ENCODE assay signal across 11 cellular contexts in the genomic region with DNA sequence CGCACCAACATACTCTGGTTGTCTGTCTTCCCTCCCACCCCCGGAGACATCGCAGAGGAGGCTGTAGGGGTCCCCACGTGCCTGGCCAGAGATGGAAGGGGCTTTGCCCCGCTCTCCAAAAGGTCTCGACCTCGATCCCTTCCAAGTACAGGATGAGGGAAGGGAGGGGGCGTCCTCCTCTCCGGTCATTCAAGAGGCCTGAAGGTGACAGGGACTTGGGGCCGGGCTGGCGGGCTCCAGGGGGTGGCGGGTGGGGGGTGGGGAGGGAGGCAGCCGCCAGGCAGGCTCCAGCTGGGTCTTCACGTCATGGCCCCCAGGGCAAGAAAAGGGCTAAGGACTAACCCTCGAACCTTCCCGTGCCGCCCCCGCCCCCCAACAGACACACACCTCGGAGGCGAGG. TPM values are rescaled to one million over a fixed set of nuclear protein-coding genes. Genes with fewer than 3 reads are reported as not detected.
DNase-seq lines count a peak whose midpoint lies in the region; TF ChIP-seq lines count a peak whose summit lies in the region.
"Had no signal": no experiment of that assay in that cellular context is flagged by ENCODE, and none has a peak within 500 bp of the region (broad histone marks: within the 10 kb centered on the region; RNA-seq: fewer than 3 reads in every experiment).

No MANE protein-coding gene starts in this region.

- H3K27me3 ChIP-seq in H9 (ENCODE audit: insufficient read depth, low read length) (peaks cover 86% of the 10 kb centered on the region), adrenal gland (no peaks in the 10 kb centered on the region), iPS-18a (ENCODE audit: control insufficient read depth, insufficient read depth, low read length) (peaks cover 99% of the 10 kb centered on the region), subcutaneous abdominal adipose tissue (ENCODE audit: control insufficient read depth in 5 of 5, insufficient read depth in 4 of 5, low read length in 5 of 5) (peaks cover 7 to 29% (median 10%) of the 10 kb centered on the region in 5 donors)
- H3K27me3 ChIP-seq in effector memory CD4-positive, alpha-beta T cell (replicated peaks; ENCODE audit: control insufficient read depth, insufficient read depth, low read length, poor library complexity, severe bottlenecking) = peaks cover 12% of the 10 kb centered on the region

- intact Hi-C loops in adrenal gland (cut with DNase I) = loop anchor here in 1 of 2 donors (5.0 kb wide), 1 partner anchor 963 kb away; no protein-coding TSS in a partner anchor

- H2BK15ac ChIP-seq in H9 (ENCODE audit: low read depth, low read length) = no peak overlapping the region

- H3K4me3 Mint-ChIP-seq in H9 = peak overlapping the region in 1 of 2 experiments; percentile 56; a peak in 2 of 5 replicates
- H3K4me3 Mint-ChIP-seq: T-helper 2 cell treated with Interferon-gamma antibody and Interleukin-4, amounts not matched to agents 5 μg/mL and 100 μg/mL, for 36 hours had no signal

- TF ChIP-seq CTCF in H9 (conservative IDR thresholded peaks at IDR 0.05) = no peak
- peak in 1 of 6 experiments; percentile 7 for TF ChIP-seq CTCF in adrenal gland (IDR thresholded peaks at IDR 0.05)
- TF ChIP-seq CTCF in GM10266 (IDR thresholded peaks at IDR 0.05; ENCODE audit: control insufficient read depth, insufficient read depth, low read depth, missing control alignments) = no peak

- H3K4me1 ChIP-seq in H9 (ENCODE audit: insufficient read depth, low read length) (0 out of 2 replicates have a peak, but pooled peaks cover 6% of the 10 kb centered on the region), adrenal gland (replicated peaks in 1 of 2) (peaks cover 33 to 42% of the 10 kb centered on the region in 2 donors), iPS-18a (ENCODE audit: control insufficient read depth, low read depth, low read length) (peaks cover 28% of the 10 kb centered on the region), subcutaneous abdominal adipose tissue (ENCODE audit: control insufficient read depth in 5 of 5, insufficient read depth in 5 of 5, low read length in 5 of 5) (peaks cover 0 to 61% (median 41%) of the 10 kb centered on the region in 5 donors)
- no peaks in the 10 kb centered on the region for H3K4me1 ChIP-seq in effector memory CD4-positive, alpha-beta T cell (ENCODE audit: control insufficient read depth, insufficient read depth, low read length, poor library complexity, severe bottlenecking)

- H2BK20ac ChIP-seq in H9 (ENCODE audit: low read depth, low read length, poor library complexity, severe bottlenecking) = no peak overlapping the region

- H4K5ac ChIP-seq in H9 (ENCODE audit: insufficient read length, low read depth, low read length) = no peak overlapping the region

- no peak overlapping the region for H2BK12ac ChIP-seq in H9 (ENCODE audit: insufficient read length, low read depth, low read length)

- no peak overlapping the region for H2AK5ac ChIP-seq in H9 (ENCODE audit: insufficient read length, low read length)

- no peak overlapping the region for H3K56ac ChIP-seq in H9 (ENCODE audit: insufficient read length, low read depth, low read length)

- H3K9ac ChIP-seq in H9 (ENCODE audit: extremely low read depth, insufficient read length, low read length) = no peak overlapping the region
- no peak overlapping the region for H3K9ac ChIP-seq in iPS-18a (ENCODE audit: low read length)
- no peak overlapping the region for H3K9ac ChIP-seq in subcutaneous abdominal adipose tissue (ENCODE audit: low read length in 5 of 5)

- no peak overlapping the region for H3T11ph ChIP-seq in H9 (ENCODE audit: low read length)

- DNase-seq in H9 = no peak
- peak in 5 of 7 donors; percentile 54 to 77 (median 73) for DNase-seq in adrenal gland
- no peak for DNase-seq in A172 (ENCODE audit: low spot score)
- DNase-seq in activated CD8-positive, alpha-beta memory T cell treated with anti-CD3 and anti-CD28 coated beads, Interleukin-2, amount 50 U/mL, for 4 hours = no peak
- no peak for DNase-seq in GM10266 (ENCODE audit: extremely low spot score)
- DNase-seq in effector memory CD4-positive, alpha-beta T cell = no peak
- DNase-seq: activated T-cell treated with anti-CD3 and anti-CD28 coated beads, Interleukin-2, amount 50 U/mL, for 1 hour had no signal

- no peak overlapping the region for H2BK120ac ChIP-seq in H9 (ENCODE audit: low read depth, low read length, poor library complexity, severe bottlenecking)

- no peak overlapping the region for H2BK5ac ChIP-seq in H9 (ENCODE audit: insufficient read length, low read length)

- no peaks in the 10 kb centered on the region for H3K9me3 ChIP-seq in H9 (ENCODE audit: control insufficient read depth, low read depth, low read length)
- no peaks in the 10 kb centered on the region for H3K9me3 ChIP-seq in adrenal gland (replicated peaks in 1 of 3)
- H3K9me3 ChIP-seq in iPS-18a (ENCODE audit: control insufficient read depth, low read depth, low read length) = no peaks in the 10 kb centered on the region
- no peaks in the 10 kb centered on the region for H3K9me3 ChIP-seq in subcutaneous abdominal adipose tissue (ENCODE audit: control insufficient read depth in 5 of 5, low read length in 5 of 5)
- H3K9me3 ChIP-seq in effector memory CD4-positive, alpha-beta T cell (ENCODE audit: control insufficient read depth, low read length) = no peaks in the 10 kb centered on the region

- no peak overlapping the region for H3K18ac ChIP-seq in H9 (ENCODE audit: insufficient read length, low read depth, low read length)

- H3K23me2 ChIP-seq in H9 (ENCODE audit: insufficient read length, low read depth, low read length, poor library complexity, severe bottlenecking) = peaks cover 22% of the 10 kb centered on the region

- H3K79me1 ChIP-seq in H9 (ENCODE audit: insufficient read depth, low read depth, low read length, poor library complexity, severe bottlenecking) = no peaks in the 10 kb centered on the region

- WGBS in H9 (ENCODE audit: extremely low coverage, insufficient read length, low lambda C conversion rate) = no CpG with 5 or more reads among the region's 20 CpGs
- WGBS in adrenal gland, 4 donors = 8 to 20% (median 14%) methylated on average over 8 to 20 of the region's 20 CpGs

- H3K9me3 Mint-ChIP-seq in H9 = peaks cover 0 to 7% of the 10 kb centered on the region in 2 experiments; a peak in 1 of 5 replicates
- H3K9me3 Mint-ChIP-seq: neural crest cell; T-helper 2 cell treated with Interferon-gamma antibody and Interleukin-4, amounts not matched to agents 5 μg/mL and 100 μg/mL, for 36 hours had no signal

- H3K27ac Mint-ChIP-seq in H9 = no peak overlapping the region
- H3K27ac Mint-ChIP-seq: T-helper 2 cell treated with Interferon-gamma antibody and Interleukin-4, amounts not matched to agents 5 μg/mL and 100 μg/mL, for 36 hours had no signal

- H3K36me3 ChIP-seq in adrenal gland (replicated peaks in 1 of 2) (peaks cover 0 to 30% of the 10 kb centered on the region in 2 donors), iPS-18a (ENCODE audit: control insufficient read depth, low read depth, low read length) (no peaks in the 10 kb centered on the region), subcutaneous abdominal adipose tissue (ENCODE audit: control insufficient read depth in 5 of 5, insufficient read depth in 5 of 5, low read length in 5 of 5) (peaks cover 2 to 24% (median 19%) of the 10 kb centered on the region in 5 donors)
- no peaks in the 10 kb centered on the region for H3K36me3 ChIP-seq in effector memory CD4-positive, alpha-beta T cell (ENCODE audit: control insufficient read depth, insufficient read depth, low read length)

- H2AFZ ChIP-seq in H9 (ENCODE audit: low read length) = no peak overlapping the region

- no peak overlapping the region for H4K8ac ChIP-seq in H9 (replicated peaks; ENCODE audit: insufficient read length, low read depth, low read length)

- no peaks in the 10 kb centered on the region; a peak in 1 of 7 replicates for H3K36me3 Mint-ChIP-seq in H9 (ENCODE audit: insufficient read depth in 1 of 3, low read depth in 3 of 3)

- H3K4me2 ChIP-seq in H9 (ENCODE audit: insufficient read depth, insufficient read length, low read length) = peak overlapping the region; percentile 56

- H4K20me1 ChIP-seq in H9 (ENCODE audit: control insufficient read depth, insufficient read depth, insufficient read length) = no peaks in the 10 kb centered on the region

- peak overlapping the region in 2 of 4 donors; percentile 39 to 74 for H3K4me3 ChIP-seq in adrenal gland
- H3K4me3 ChIP-seq in iPS-18a (ENCODE audit: low read length) = peak overlapping the region; percentile 16
- H3K4me3 ChIP-seq in subcutaneous abdominal adipose tissue (ENCODE audit: low read depth in 1 of 5, low read length in 5 of 5) = peak overlapping the region; percentile 26 to 66 (median 59)
- H3K4me3 ChIP-seq in effector memory CD4-positive, alpha-beta T cell (ENCODE audit: insufficient read depth, low read depth, low read length, poor library complexity, severe bottlenecking) = no peak overlapping the region

- no peak overlapping the region for H3K27ac ChIP-seq in H9 (ENCODE audit: insufficient read length, low read depth, low read length)
- H3K27ac ChIP-seq in adrenal gland = peak overlapping the region; percentile 73 to 99 (median 93)
- H3K27ac ChIP-seq in iPS-18a (ENCODE audit: low read length) = no peak overlapping the region
- H3K27ac ChIP-seq in subcutaneous abdominal adipose tissue (ENCODE audit: low read depth, low read length) = peak overlapping the region; percentile 85
- no peak overlapping the region for H3K27ac ChIP-seq in effector memory CD4-positive, alpha-beta T cell (ENCODE audit: insufficient read depth, low read length, poor library complexity, severe bottlenecking)

- peaks cover 28 to 73% of the 10 kb centered on the region in 2 experiments for H3K4me1 Mint-ChIP-seq in H9

- H3K27me3 Mint-ChIP-seq in H9 (ENCODE audit: low read depth) = peaks cover 100% of the 10 kb centered on the region

- TF ChIP-seq POLR2A in adrenal gland (IDR thresholded peaks at IDR 0.05) = no peak

- H3K14ac ChIP-seq in H9 (ENCODE audit: insufficient read depth, low read length) = no peak overlapping the region

- H3K23ac ChIP-seq in H9 (ENCODE audit: insufficient read length, low read depth, low read length) = no peak overlapping the region

- no peak overlapping the region for H4K91ac ChIP-seq in H9 (ENCODE audit: insufficient read length, low read depth, low read length)

- no peaks in the 10 kb centered on the region for H3K79me2 ChIP-seq in H9 (ENCODE audit: insufficient read depth, low read length)

- H3K4ac ChIP-seq in H9 (ENCODE audit: low read depth, low read length) = no peak overlapping the region

RNA-seq across cellular contexts. Expression of a gene that starts 15.1 kb away (rescaled TPM):
- total RNA-seq in H9 (2021) (0.04 and 0.07 TPM in 2 replicates), adrenal gland (100 to 1,000 TPM; 273 to 602 (median 396) TPM)
- 100 to 1,000 TPM; 172 to 216 (median 181) TPM for polyA plus RNA-seq in adrenal gland
- total RNA-seq in A172 (2014; rRNA removed; shearing (Covaris generic)) = 3.3 TPM in 2 replicates

Comparison
In these comparisons a context has a peak if more than half of its experiments do, and no peak if none do; other contexts are left out.
1. DNase-seq: peak in adrenal gland (5 of 7); none in H9 (single experiment), A172 (single experiment), activated CD8-positive, alpha-beta memory T cell treated with anti-CD3 and anti-CD28 coated beads, Interleukin-2, amount 50 U/mL, for 4 hours (single experiment), GM10266 (single experiment) and effector memory CD4-positive, alpha-beta T cell (0 of 3).
2. H3K27ac ChIP-seq: peak in adrenal gland (5 of 5) and subcutaneous abdominal adipose tissue (single experiment); none in H9 (single experiment), iPS-18a (single experiment) and effector memory CD4-positive, alpha-beta T cell (single experiment).
3. RNA of a gene that starts 15.1 kb away (total RNA-seq): 273 to 602 TPM in adrenal gland; 3.3 TPM in A172 and 0.04 to 0.07 TPM in H9; every median in the first group is over 10 times any median in the second.